ENCODE assay signal across 12 cellular contexts in the genomic region with DNA sequence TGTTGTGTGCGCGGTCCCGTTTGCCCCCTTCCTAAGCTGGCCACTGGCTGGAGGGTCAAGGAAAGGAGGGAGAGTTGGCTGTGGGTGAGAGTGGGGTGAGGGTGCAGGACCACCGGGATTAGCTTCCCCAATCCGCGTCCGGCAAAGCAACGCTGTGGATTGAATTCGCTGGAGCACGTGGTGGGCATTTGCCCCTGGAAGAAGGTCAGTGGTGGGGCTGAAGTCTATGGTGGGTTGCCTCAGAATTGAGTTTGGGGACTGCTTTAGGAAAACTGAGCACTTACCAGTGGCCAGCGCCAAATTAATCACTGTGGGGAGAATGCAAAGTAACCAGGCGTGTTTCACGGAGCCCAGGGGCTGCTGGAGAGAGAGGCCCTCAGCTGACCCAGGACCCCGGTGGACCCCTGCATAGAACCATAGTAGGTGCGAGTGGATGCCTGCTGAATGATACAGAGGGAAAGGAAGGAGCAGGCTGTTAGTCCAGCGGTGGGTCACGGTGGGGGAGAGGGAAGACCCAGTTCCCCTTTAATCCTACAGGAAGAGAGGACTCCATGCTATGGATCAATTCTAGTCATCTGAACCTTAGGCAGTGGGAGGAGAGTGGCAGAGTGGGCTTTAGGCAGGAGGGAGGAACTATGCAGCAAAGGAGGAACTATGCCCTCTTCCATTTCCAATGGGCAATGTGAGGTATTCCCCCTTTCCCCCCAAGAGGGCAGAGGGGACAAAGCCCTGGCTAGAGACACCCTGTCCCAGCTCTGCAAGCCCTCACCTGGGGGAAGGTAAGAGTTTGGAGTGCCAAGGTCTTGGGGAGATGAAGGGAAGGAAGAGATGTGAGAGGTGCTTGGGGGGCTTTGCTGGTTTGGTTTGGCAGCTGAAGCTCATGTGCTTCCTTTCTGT. TPM values are rescaled to one million over a fixed set of nuclear protein-coding genes. Genes with fewer than 3 reads are reported as not detected.
A peak's percentile ranks its signal among the peaks of the same experiment; 100 is the strongest.
DNase-seq lines count a peak whose midpoint lies in the region; ATAC-seq and TF ChIP-seq lines count a peak whose summit lies in the region.
"Had no signal": no experiment of that assay in that cellular context is flagged by ENCODE, and none has a peak within 500 bp of the region (broad histone marks: within the 10 kb centered on the region; RNA-seq: fewer than 3 reads in every experiment).

No MANE protein-coding gene starts in this region.

- TF ChIP-seq CTCF in GM10266 (IDR thresholded peaks at IDR 0.05; ENCODE audit: control insufficient read depth, insufficient read depth, low read depth, missing control alignments), result peak; percentile 10
- TF ChIP-seq CTCF in nephron progenitor cell (IDR thresholded peaks at IDR 0.05), result no peak
- no peak for TF ChIP-seq CTCF in mucosa of descending colon (IDR thresholded peaks at IDR 0.05)

- no peak for DNase-seq in GM10266 (ENCODE audit: extremely low spot score)
- DNase-seq in nephron progenitor cell, result no peak
- no peak for DNase-seq in mucosa of descending colon
- DNase-seq: activated naive CD4-positive, alpha-beta T cell treated with Interleukin-2 at 50 U/mL for 16 hours; DMS53; NCI-H526 treated with DMSO at 0.1 percent for 48 hours; Right ventricle myocardium superior had no signal

- H3K27ac ChIP-seq in HUES6 (ENCODE audit: low read depth, low read length), result no peak overlapping the region
- H3K27ac ChIP-seq: thoracic aorta had no signal

- H3K4me1 ChIP-seq in HUES6 (ENCODE audit: control insufficient read depth, insufficient read depth, low read length) (peaks cover 43% of the 10 kb centered on the region), mucosa of descending colon (ENCODE audit: low read depth) (peaks cover 2% of the 10 kb centered on the region)

- H3K36me3 ChIP-seq in HUES6 (ENCODE audit: control insufficient read depth, insufficient read depth, low read length), result no peaks in the 10 kb centered on the region
- no peaks in the 10 kb centered on the region for H3K36me3 ChIP-seq in mucosa of descending colon (ENCODE audit: low read depth)
- H3K36me3 ChIP-seq: thoracic aorta had no signal

- H3K27me3 ChIP-seq in HUES6 (ENCODE audit: control insufficient read depth, insufficient read depth, low read length), result peaks cover 36% of the 10 kb centered on the region

- H3K4me3 ChIP-seq in HUES6 (ENCODE audit: low read depth, low read length), result peak overlapping the region; percentile 69
- no peak overlapping the region for H3K4me3 ChIP-seq in mucosa of descending colon

- H3K4me1 Mint-ChIP-seq in activated naive CD8-positive, alpha-beta T cell (ENCODE audit: low read depth), result peaks cover 44% of the 10 kb centered on the region
- H3K4me1 Mint-ChIP-seq in nephron progenitor cell, result peaks cover 34% of the 10 kb centered on the region

- intact Hi-C loops in mucosa of descending colon (cut with DNase I, micrococcal nuclease), result no loop called here

- peak overlapping the region; percentile 76 for H3K9ac ChIP-seq in HUES6 (ENCODE audit: low read length)

- H3K27ac Mint-ChIP-seq in activated naive CD8-positive, alpha-beta T cell, result peak overlapping the region; percentile 28
- no peak overlapping the region for H3K27ac Mint-ChIP-seq in nephron progenitor cell

- peaks cover 2% of the 10 kb centered on the region for H3K36me3 Mint-ChIP-seq in activated naive CD8-positive, alpha-beta T cell
- H3K36me3 Mint-ChIP-seq in nephron progenitor cell (ENCODE audit: low read depth), result no peaks in the 10 kb centered on the region

- peaks cover 15% of the 10 kb centered on the region for H3K27me3 Mint-ChIP-seq in activated naive CD8-positive, alpha-beta T cell
- H3K27me3 Mint-ChIP-seq in nephron progenitor cell (ENCODE audit: low read depth, poor library complexity), result peaks cover 80% of the 10 kb centered on the region

- no peak for ATAC-seq in mucosa of descending colon
- ATAC-seq in GM18867 (IDR thresholded peaks at IDR 0.05; ENCODE audit: unreplicated experiment), result no peak
- ATAC-seq in HG02678 (IDR thresholded peaks at IDR 0.05; ENCODE audit: unreplicated experiment), result no peak

- H3K4me3 Mint-ChIP-seq in activated naive CD8-positive, alpha-beta T cell, result peak overlapping the region; percentile 73
- peak overlapping the region; percentile 63 for H3K4me3 Mint-ChIP-seq in nephron progenitor cell

- no peaks in the 10 kb centered on the region for H3K9me3 Mint-ChIP-seq in activated naive CD8-positive, alpha-beta T cell (ENCODE audit: low read depth)
- peaks cover 22% of the 10 kb centered on the region for H3K9me3 Mint-ChIP-seq in nephron progenitor cell

- H3K9me3 ChIP-seq in HUES6 (ENCODE audit: control insufficient read depth, insufficient read depth, low read depth, low read length) (no peaks in the 10 kb centered on the region), mucosa of descending colon (no peaks in the 10 kb centered on the region)
- H3K9me3 ChIP-seq: thoracic aorta had no signal

RNA-seq across cellular contexts. Expression of a gene that starts 1.2 kb away (rescaled TPM):
- total RNA-seq in mucosa of descending colon, result under 1 TPM in 2 of 3 donors, not detected in 1; 0.31 to 0.51 TPM

RNA-seq across cellular contexts. Expression of a gene that starts 45.0 kb away (rescaled TPM):
- total RNA-seq in mucosa of descending colon, result 10 to 100 TPM; 17.6 to 23.9 (median 22.0) TPM
